In the genomic region with DNA sequence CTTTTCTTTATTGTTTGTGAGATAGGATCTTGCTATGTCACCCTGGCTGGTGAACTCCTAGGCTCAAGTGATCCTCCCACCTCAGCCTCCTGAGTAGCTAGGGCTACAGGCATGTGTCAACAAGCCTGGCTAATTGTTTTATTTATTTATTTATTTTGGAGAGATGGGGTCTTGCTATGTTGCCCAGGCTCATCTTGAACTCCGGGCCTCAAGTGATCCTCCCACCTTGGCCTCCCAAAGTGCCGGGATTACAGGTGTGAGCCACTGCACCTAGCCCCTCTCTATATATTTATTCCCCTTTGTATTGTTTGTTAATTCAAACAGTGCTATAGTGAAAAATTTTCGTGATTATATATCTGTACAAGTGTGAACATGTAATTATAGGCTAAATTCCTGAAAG, we compare ENCODE assay signal across 19 cellular contexts.
"Had no signal": no experiment of that assay in that cellular context is flagged by ENCODE, and none has a peak within 500 bp of the region (broad histone marks: within the 10 kb centered on the region; RNA-seq: fewer than 3 reads in every experiment).

No MANE protein-coding gene starts in this region.

- FAIRE-seq: endometrium, frontal cortex, pancreas had no signal

- H3K27ac Mint-ChIP-seq: effector memory CD8-positive, alpha-beta T cell; natural killer cell; progenitor cell of endocrine pancreas had no signal

- ATAC-seq: effector memory CD8-positive, alpha-beta T cell; left ventricle myocardium superior; lower lobe of right lung; natural killer cell; pancreas; stimulated activated naive CD8-positive, alpha-beta T cell treated with anti-CD3 and anti-CD28 coated beads, Interleukin-15, amount 100 ng/mL, for 72 hours had no signal

- H3K9me3 ChIP-seq: lower lobe of right lung, neutrophil, pancreas, thyroid gland, upper lobe of left lung had no signal

- H3K27me3 ChIP-seq: neutrophil, pancreas, thyroid gland, upper lobe of left lung had no signal

- H3K4me3 Mint-ChIP-seq: effector memory CD8-positive, alpha-beta T cell; natural killer cell; neural crest cell; stimulated activated naive CD8-positive, alpha-beta T cell treated with anti-CD3 and anti-CD28 coated beads, Interleukin-15, amount 100 ng/mL, for 72 hours had no signal

- H3K27me3 Mint-ChIP-seq: effector memory CD8-positive, alpha-beta T cell; progenitor cell of endocrine pancreas; stimulated activated naive CD8-positive, alpha-beta T cell treated with anti-CD3 and anti-CD28 coated beads, Interleukin-15, amount 100 ng/mL, for 72 hours had no signal

- H3K9me3 Mint-ChIP-seq: effector memory CD8-positive, alpha-beta T cell; natural killer cell; neural crest cell; stimulated activated naive CD8-positive, alpha-beta T cell treated with anti-CD3 and anti-CD28 coated beads, Interleukin-15, amount 100 ng/mL, for 72 hours had no signal

- H3K4me1 Mint-ChIP-seq: stimulated activated naive CD8-positive, alpha-beta T cell treated with anti-CD3 and anti-CD28 coated beads, Interleukin-15, amount 100 ng/mL, for 72 hours had no signal

- DNase-seq: cerebellar nuclear complex; cortex of kidney; effector memory CD8-positive, alpha-beta T cell; left ventricle myocardium superior; lower lobe of right lung; natural killer cell; pancreas; stimulated activated CD4-positive, alpha-beta T cell treated with anti-CD3 and anti-CD28 coated beads, Interleukin-15, amount 100 ng/mL, for 24 hours; stimulated activated CD4-positive, alpha-beta T cell treated with anti-CD3 and anti-CD28 coated beads, Interleukin-2, amount 100 ng/mL, for 48 hours; stimulated activated naive CD4-positive, alpha-beta T cell; stimulated activated naive CD8-positive, alpha-beta T cell treated with anti-CD3 and anti-CD28 coated beads, Interleukin-15, amount 100 ng/mL, for 72 hours; thyroid gland; upper lobe of left lung had no signal

- H3K36me3 Mint-ChIP-seq: natural killer cell had no signal

- H3K27ac ChIP-seq: lower lobe of right lung, neutrophil, pancreas, skin epidermis, thyroid gland, upper lobe of left lung had no signal

- H3K36me3 ChIP-seq: lower lobe of right lung, neutrophil, pancreas, thyroid gland, upper lobe of left lung had no signal

- H3K4me3 ChIP-seq: lower lobe of right lung, pancreas, skin epidermis, thyroid gland, upper lobe of left lung had no signal
